ENCODE assay signal across 8 cellular contexts in the genomic region with DNA sequence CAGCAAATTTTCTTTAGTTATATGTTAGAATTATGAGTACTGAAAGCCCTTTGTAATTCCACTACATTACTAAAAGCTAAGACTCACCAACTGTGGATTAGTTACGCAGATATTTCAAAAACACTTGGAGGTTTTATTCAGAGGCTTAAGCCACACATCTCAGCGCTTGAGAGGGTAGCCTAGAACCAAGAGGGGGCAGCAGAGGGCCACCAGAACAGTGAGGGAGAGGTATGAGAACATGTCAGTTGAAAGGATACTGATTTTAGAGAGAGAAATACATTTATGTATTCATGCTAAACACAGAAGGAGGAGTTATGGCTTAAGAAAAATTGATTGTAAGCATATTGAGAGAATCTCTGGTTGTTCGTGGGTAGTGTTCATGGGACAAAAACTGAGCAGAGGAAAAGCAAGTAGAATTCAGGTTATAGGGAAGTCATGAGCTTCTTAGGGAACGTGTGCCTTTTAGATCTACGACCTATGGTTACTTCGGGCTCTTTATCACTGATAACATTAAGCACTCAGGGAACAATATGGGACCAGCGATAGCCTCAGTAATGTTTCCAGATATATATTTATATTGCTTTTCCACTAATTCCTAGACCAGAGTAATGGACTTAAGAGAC. TPM values are rescaled to one million over a fixed set of nuclear protein-coding genes. Genes with fewer than 3 reads are reported as not detected.
A peak's percentile ranks its signal among the peaks of the same experiment; 100 is the strongest.
DNase-seq lines count a peak whose midpoint lies in the region; FAIRE-seq and TF ChIP-seq lines count a peak whose summit lies in the region.

No MANE protein-coding gene starts in this region.

- H3K9me3 ChIP-seq in MM.1S (replicated peaks; ENCODE audit: insufficient read depth, low read length), result no peaks in the 10 kb centered on the region
- H3K9me3 ChIP-seq in vagina, result no peaks in the 10 kb centered on the region

- intact Hi-C loops in vagina (cut with DNase I), result no loop called here

- FAIRE-seq in frontal cortex (lab: Jason Lieb, UNC), result peak; percentile 67

- no peak overlapping the region for H3K9ac ChIP-seq in MM.1S (ENCODE audit: low read length)

- H4K20me1 ChIP-seq in MM.1S (ENCODE audit: insufficient read depth, low read length), result no peaks in the 10 kb centered on the region

- no peak overlapping the region for H3K4me2 ChIP-seq in MM.1S (ENCODE audit: low read depth, low read length)

- H3K4me3 ChIP-seq in MM.1S (ENCODE audit: low read length) (no peak overlapping the region), vagina (no peak overlapping the region)

- peaks cover 10% of the 10 kb centered on the region; the same call in 1 of the 2 replicates for H3F3A ChIP-seq in MM.1S (ENCODE audit: insufficient read depth, low read length)

- peak; percentile 75 for DNase-seq in HEK293T (ENCODE audit: extremely low spot score)
- DNase-seq in MM.1S, result peak; percentile 71
- DNase-seq in SHP77 treated with DMSO at 0.1 percent for 48 hours (lab: John Stamatoyannopoulos, UW), result peak; percentile 81
- DNase-seq in activated effector memory CD4-positive, alpha-beta T cell treated with Interleukin-2 at 50 U/mL for 16 hours, result peak; percentile 38
- peak; percentile 31 to 56 for DNase-seq in frontal cortex (ENCODE audit: low spot score in 2 of 2)
- peak; percentile 81 for DNase-seq in pons (ENCODE audit: low spot score)
- no peak for DNase-seq in vagina (ENCODE audit: extremely low spot score in 2 of 2)

- H3K27ac ChIP-seq in MM.1S (ENCODE audit: low read length) (no peak overlapping the region), vagina (no peak overlapping the region)

- POLR2A ChIA-PET in HEK293T (lab: Yijun Ruan, JAX), result interaction anchor here (1.0 to 1.6 kb wide), 2 partner anchors 21 to 38 kb away, joined by 3 to 6 read pairs; a partner anchor contains a TSS

- H3K36me3 ChIP-seq in MM.1S (replicated peaks; ENCODE audit: insufficient read depth, low read length) (no peaks in the 10 kb centered on the region), vagina (no peaks in the 10 kb centered on the region)

- H3K4me1 ChIP-seq in MM.1S (ENCODE audit: low read length) (peaks cover 24% of the 10 kb centered on the region), vagina (no peaks in the 10 kb centered on the region)

- H3K9me2 ChIP-seq in MM.1S (replicated peaks; ENCODE audit: insufficient read depth, low read length), result no peaks in the 10 kb centered on the region

- H3K27me3 ChIP-seq in MM.1S (replicated peaks; ENCODE audit: insufficient read depth, low read length), result no peaks in the 10 kb centered on the region
- H3K27me3 ChIP-seq in vagina, result no peaks in the 10 kb centered on the region

- CTCF ChIA-PET in HEK293T (lab: Yijun Ruan, JAX), result interaction anchor here (0.5 to 5.5 kb wide), 19 partner anchors 11 to 955 kb away, joined by 3 to 90 read pairs (median 3); no protein-coding TSS in a partner anchor

- no peak overlapping the region for H2AFZ ChIP-seq in MM.1S (ENCODE audit: low read length)

- H3K79me2 ChIP-seq in MM.1S (ENCODE audit: low read length), result no peaks in the 10 kb centered on the region

- no peak for TF ChIP-seq POLR2A in vagina (IDR thresholded peaks at IDR 0.05)

- TF ChIP-seq CTCF in GM12872 (IDR thresholded peaks at IDR 0.05; ENCODE audit: insufficient read depth, low read depth, low read length) (peak; percentile 75), MM.1S (IDR thresholded peaks at IDR 0.05; ENCODE audit: low read length) (peak; percentile 94), vagina (IDR thresholded peaks at IDR 0.05) (peak; percentile 47 to 69 (median 68))

TF ChIP-seq in HEK293T, 16 proteins besides CTCF, POLR2A, EP300 and RAD21:
- TF ChIP-seq, protein P1, sequence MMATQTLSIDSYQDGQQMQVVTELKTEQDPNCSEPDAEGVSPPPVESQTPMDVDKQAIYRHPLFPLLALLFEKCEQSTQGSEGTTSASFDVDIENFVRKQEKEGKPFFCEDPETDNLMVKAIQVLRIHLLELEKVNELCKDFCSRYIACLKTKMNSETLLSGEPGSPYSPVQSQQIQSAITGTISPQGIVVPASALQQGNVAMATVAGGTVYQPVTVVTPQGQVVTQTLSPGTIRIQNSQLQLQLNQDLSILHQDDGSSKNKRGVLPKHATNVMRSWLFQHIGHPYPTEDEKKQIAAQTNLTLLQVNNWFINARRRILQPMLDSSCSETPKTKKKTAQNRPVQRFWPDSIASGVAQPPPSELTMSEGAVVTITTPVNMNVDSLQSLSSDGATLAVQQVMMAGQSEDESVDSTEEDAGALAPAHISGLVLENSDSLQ (IDR thresholded peaks at IDR 0.05), result no peak; the same call in 1 of the 2 replicates
- TF ChIP-seq NFRKB (IDR thresholded peaks at IDR 0.05) (no peak), HDGF (IDR thresholded peaks at IDR 0.05; ENCODE audit: borderline replicate concordance) (no peak), SUZ12 (IDR thresholded peaks at IDR 0.05) (no peak), ELF4 (IDR thresholded peaks at IDR 0.05) (no peak), LEF1 (IDR thresholded peaks at IDR 0.05; ENCODE audit: borderline replicate concordance) (no peak)
TF ChIP-seq in HEK293T: peak in this region for 0.

RNA-seq across cellular contexts. Expression of a gene that starts 20.4 kb away (rescaled TPM):
- total RNA-seq in frontal cortex (746 TPM), vagina (150 TPM)

Comparison
In these comparisons a context has a peak if more than half of its experiments do, and no peak if none do; other contexts are left out.
1. DNase-seq: peak in HEK293T (single experiment), MM.1S (single experiment), SHP77 treated with DMSO at 0.1 percent for 48 hours (single experiment), activated effector memory CD4-positive, alpha-beta T cell treated with Interleukin-2 at 50 U/mL for 16 hours (single experiment), frontal cortex (2 of 2) and pons (single experiment); none in vagina (0 of 2).
2. Peak in every context shown above with its lines, with median percentiles within 50 percentile points of each other: CTCF ChIP-seq.